26 cellular contexts compared by ENCODE assay signal in genomic region chr20:64005394-64005793, GRCh38. TPM values are rescaled to one million over a fixed set of nuclear protein-coding genes. Genes with fewer than 3 reads are reported as not detected.
DNase-seq lines count a peak whose midpoint lies in the region; ATAC-seq, FAIRE-seq and TF ChIP-seq lines count a peak whose summit lies in the region.
"Had no signal": no experiment of that assay in that cellular context is flagged by ENCODE, and none has a peak within 500 bp of the region (broad histone marks: within the 10 kb centered on the region; RNA-seq: fewer than 3 reads in every experiment).

No MANE protein-coding gene starts in this region.

- TF ChIP-seq RAD21 in HepG2 (CRISPR knock-in tag; IDR thresholded peaks at IDR 0.05), result no peak

- peaks cover 88% of the 10 kb centered on the region for H4K20me1 ChIP-seq in BLaER1
- H4K20me1 ChIP-seq in BLaER1 treated with 17β-estradiol and CSF1 and Interleukin-3, amounts not matched to agents 10 nM and 100 nM, result peaks cover 86 to 100% (median 96%) of the 10 kb centered on the region in 11 experiments
- no peaks in the 10 kb centered on the region for H4K20me1 ChIP-seq in HepG2 (ENCODE audit: insufficient read depth, low read length)
- no peaks in the 10 kb centered on the region for H4K20me1 ChIP-seq in Karpas-422 (ENCODE audit: insufficient read depth, low read depth, low read length)

- H2AFZ ChIP-seq in HepG2 (ENCODE audit: low read length) (no peak overlapping the region), Karpas-422 (ENCODE audit: low read length) (no peak overlapping the region)
- H2AFZ ChIP-seq: parathyroid adenoma had no signal

- H3K27me3 ChIP-seq in BLaER1 (no peaks in the 10 kb centered on the region), HepG2 (ENCODE audit: control insufficient read depth in 1 of 2, insufficient read depth in 2 of 2, low read length in 2 of 2) (no peaks in the 10 kb centered on the region), Karpas-422 (ENCODE audit: low read length) (no peaks in the 10 kb centered on the region)
- H3K27me3 ChIP-seq in BLaER1 treated with 17β-estradiol and CSF1 and Interleukin-3, amounts not matched to agents 10 nM and 100 nM, result no peaks in the 10 kb centered on the region
- H3K27me3 ChIP-seq: heart left ventricle, right atrium auricular region, spleen, suprapubic skin, uterus had no signal

- no peaks in the 10 kb centered on the region for H3K9me2 ChIP-seq in Karpas-422 (replicated peaks; ENCODE audit: insufficient read depth, low read length)

- H3K9me3 Mint-ChIP-seq in activated T-helper 17 cell treated with anti-CD3 and anti-CD28 coated beads, Interleukin-2, amount 50 U/mL, for 72 hours, result no peaks in the 10 kb centered on the region
- H3K9me3 Mint-ChIP-seq: activated CD4-positive, alpha-beta T cell treated with anti-CD3 and anti-CD28 coated beads, Interleukin-2, amount 10 ng/mL, durations not matched to agents 24 days and 14 days had no signal

- H3K4me3 Mint-ChIP-seq in activated T-helper 17 cell treated with anti-CD3 and anti-CD28 coated beads, Interleukin-2, amount 50 U/mL, for 72 hours, result peak overlapping the region; percentile 33
- H3K4me3 Mint-ChIP-seq: activated CD4-positive, alpha-beta T cell treated with anti-CD3 and anti-CD28 coated beads, Interleukin-2, amount 10 ng/mL, durations not matched to agents 24 days and 14 days; brain; CD14-positive monocyte; neural crest cell had no signal

- peak overlapping the region; percentile 56 for H3K27ac Mint-ChIP-seq in activated T-helper 17 cell treated with anti-CD3 and anti-CD28 coated beads, Interleukin-2, amount 50 U/mL, for 72 hours
- H3K27ac Mint-ChIP-seq: activated CD4-positive, alpha-beta T cell treated with anti-CD3 and anti-CD28 coated beads, Interleukin-2, amount 10 ng/mL, durations not matched to agents 24 days and 14 days; brain had no signal

- peak overlapping the region; percentile 86 for H3K4me2 ChIP-seq in BLaER1
- H3K4me2 ChIP-seq in BLaER1 treated with 17β-estradiol and CSF1 and Interleukin-3, amounts not matched to agents 10 nM and 100 nM, result peak overlapping the region; percentile 52 to 92 (median 77)
- no peak overlapping the region for H3K4me2 ChIP-seq in HepG2 (ENCODE audit: low read depth, low read length)
- no peak overlapping the region for H3K4me2 ChIP-seq in Karpas-422 (ENCODE audit: low read depth, low read length, poor library complexity, severe bottlenecking)

- POLR2A ChIA-PET in HepG2 (lab: Yijun Ruan, JAX), result no interaction called here

- H3K4me1 ChIP-seq in BLaER1 (peaks cover 96% of the 10 kb centered on the region), HepG2 (ENCODE audit: insufficient read depth, low read length) (no peaks in the 10 kb centered on the region), Karpas-422 (ENCODE audit: low read length) (no peaks in the 10 kb centered on the region)
- peaks cover 61 to 96% (median 93%) of the 10 kb centered on the region in 10 experiments for H3K4me1 ChIP-seq in BLaER1 treated with 17β-estradiol and CSF1 and Interleukin-3, amounts not matched to agents 10 nM and 100 nM
- H3K4me1 ChIP-seq: parathyroid adenoma, right atrium auricular region, uterus had no signal

- CTCF ChIA-PET in HepG2 (lab: Yijun Ruan, JAX; ENCODE audit: low intra/inter-chr PET ratio, low total read pairs), result no interaction called here

- ATAC-seq in activated T-helper 17 cell treated with anti-CD3 and anti-CD28 coated beads, Interleukin-2, amount 50 U/mL, for 72 hours (replicated peaks), result peak; percentile 34
- ATAC-seq in HepG2, result no peak
- ATAC-seq: GM12878 had no signal

- no peak for FAIRE-seq in HepG2 (lab: Jason Lieb, UNC)
- FAIRE-seq: endothelial cell of umbilical vein, GM12878 had no signal

- no peak for TF ChIP-seq CTCF in HepG2 (CRISPR knock-in tag; IDR thresholded peaks at IDR 0.05)

- peaks cover 28% of the 10 kb centered on the region for H3K4me1 Mint-ChIP-seq in activated T-helper 17 cell treated with anti-CD3 and anti-CD28 coated beads, Interleukin-2, amount 50 U/mL, for 72 hours
- H3K4me1 Mint-ChIP-seq: brain, CD14-positive monocyte, neural crest cell had no signal

- in situ Hi-C loops in HepG2 (cut with HindIII; ENCODE audit: extremely low pct_ligation_motif_present, low pct_unique_long_range_greater_than_20kb), result no loop called here

- H3K27me3 Mint-ChIP-seq in activated T-helper 17 cell treated with anti-CD3 and anti-CD28 coated beads, Interleukin-2, amount 50 U/mL, for 72 hours, result no peaks in the 10 kb centered on the region
- H3K27me3 Mint-ChIP-seq: activated CD4-positive, alpha-beta T cell treated with anti-CD3 and anti-CD28 coated beads, Interleukin-2, amount 10 ng/mL, durations not matched to agents 24 days and 14 days; brain had no signal

- H3K9ac ChIP-seq in BLaER1 (peak overlapping the region; percentile 46; the same call in 1 of the 2 replicates), HepG2 (ENCODE audit: insufficient read depth, low read depth, low read length) (no peak overlapping the region), Karpas-422 (ENCODE audit: low read length) (no peak overlapping the region)
- peak overlapping the region in 5 of 11 experiments; percentile 29 to 58 (median 52); a peak in 7 of 22 replicates for H3K9ac ChIP-seq in BLaER1 treated with 17β-estradiol and CSF1 and Interleukin-3, amounts not matched to agents 10 nM and 100 nM
- H3K9ac ChIP-seq: parathyroid adenoma had no signal

- BruUV-seq in HepG2 (replicated peaks; lab: Mats Ljungman, UMichigan), result no TSS peak

- DNase-seq in HepG2 (ENCODE audit: low spot score), result no peak
- no peak for DNase-seq in Karpas-422
- DNase-seq in iPS-NIHi11 (ENCODE audit: low spot score), result no peak
- no peak for DNase-seq in GF-D8 (lab: John Stamatoyannopoulos, UW)
- DNase-seq: activated CD4-positive, alpha-beta T cell treated with anti-CD3 and anti-CD28 coated beads, Interleukin-2, amount 10 ng/mL, durations not matched to agents 24 days and 14 days; activated effector memory CD4-positive, alpha-beta T cell treated with Interleukin-2 at 50 U/mL for 16 hours; DMS79 treated with DMSO at 0.1 percent for 48 hours; heart left ventricle; KG1; mammary epithelial cell; MM.1S; NCI-H1694; spleen; uterus had no signal

- intact Hi-C loops in HepG2 (cut with micrococcal nuclease; ENCODE audit: unreplicated experiment), result no loop called here

- H3K4me3 ChIP-seq in BLaER1 (no peak overlapping the region), HepG2 (replicated peaks in 1 of 3; ENCODE audit: insufficient read depth in 1 of 3, low read depth in 2 of 3, low read length in 3 of 3) (no peak overlapping the region), Karpas-422 (ENCODE audit: low read length) (no peak overlapping the region)
- H3K4me3 ChIP-seq in BLaER1 treated with 17β-estradiol and CSF1 and Interleukin-3, amounts not matched to agents 10 nM and 100 nM, result no peak overlapping the region
- H3K4me3 ChIP-seq: GM12878, heart left ventricle, right atrium auricular region, spleen, suprapubic skin, uterus had no signal

- H3K79me2 ChIP-seq in HepG2 (ENCODE audit: insufficient read depth, low read length) (peaks cover 9% of the 10 kb centered on the region), Karpas-422 (ENCODE audit: low read length) (0 out of 2 replicates have a peak, but pooled peaks cover 3% of the 10 kb centered on the region)

- no peaks in the 10 kb centered on the region; the same call in 1 of the 2 replicates for H3K9me3 ChIP-seq in BLaER1
- peaks cover 0 to 5% (median 0%) of the 10 kb centered on the region in 11 experiments; a peak in 2 of 22 replicates for H3K9me3 ChIP-seq in BLaER1 treated with 17β-estradiol and CSF1 and Interleukin-3, amounts not matched to agents 10 nM and 100 nM (replicated peaks in 1 of 11)
- no peaks in the 10 kb centered on the region for H3K9me3 ChIP-seq in HepG2 (ENCODE audit: low read length)
- peaks cover 6% of the 10 kb centered on the region for H3K9me3 ChIP-seq in Karpas-422 (ENCODE audit: low read length)
- H3K9me3 ChIP-seq: right atrium auricular region, suprapubic skin, uterus had no signal

- TF ChIP-seq POLR2A in HepG2 (IDR thresholded peaks at IDR 0.05; ENCODE audit: insufficient read depth in 1 of 2, low read depth in 2 of 2, low read length in 2 of 2), result no peak

- 96% methylated on average over 6 of the region's 6 CpGs for WGBS in HepG2 (ENCODE audit: low lambda C conversion rate)

- H3K36me3 Mint-ChIP-seq in activated T-helper 17 cell treated with anti-CD3 and anti-CD28 coated beads, Interleukin-2, amount 50 U/mL, for 72 hours (ENCODE audit: low read depth), result peaks cover 100% of the 10 kb centered on the region

- TF ChIP-seq EP300 in HepG2 (IDR thresholded peaks at IDR 0.05; ENCODE audit: low read depth in 2 of 2, low read length in 2 of 2) (no peak), HepG2 (CRISPR knock-in tag; IDR thresholded peaks at IDR 0.05; ENCODE audit: borderline replicate concordance) (no peak)

- H3K36me3 ChIP-seq in BLaER1 (peaks cover 56% of the 10 kb centered on the region), HepG2 (replicated peaks in 1 of 2; ENCODE audit: control insufficient read depth in 1 of 2, insufficient read depth in 2 of 2, low read length in 2 of 2) (peaks cover 53 to 82% of the 10 kb centered on the region in 2 experiments), Karpas-422 (ENCODE audit: insufficient read depth, low read length) (peaks cover 50% of the 10 kb centered on the region)
- H3K36me3 ChIP-seq in BLaER1 treated with 17β-estradiol and CSF1 and Interleukin-3, amounts not matched to agents 10 nM and 100 nM, result peaks cover 46 to 91% (median 76%) of the 10 kb centered on the region in 11 experiments
- H3K36me3 ChIP-seq: uterus had no signal

- H3K27ac ChIP-seq in BLaER1 (peak overlapping the region; percentile 82), HepG2 (ENCODE audit: extremely low read length, insufficient read depth, low read length) (no peak overlapping the region), Karpas-422 (ENCODE audit: low read length) (no peak overlapping the region)
- H3K27ac ChIP-seq in BLaER1 treated with 17β-estradiol and CSF1 and Interleukin-3, amounts not matched to agents 10 nM and 100 nM, result peak overlapping the region in 6 of 11 experiments; percentile 9 to 71 (median 47); a peak in 9 of 22 replicates
- H3K27ac ChIP-seq: parathyroid adenoma, right atrium auricular region, spleen, suprapubic skin, uterus had no signal

RNA-seq across cellular contexts. Expression of gene PRPF6, which starts 24.5 kb away (rescaled TPM):
- 10 to 100 TPM; 88.5 to 97.4 TPM for total RNA-seq in activated T-helper 17 cell treated with anti-CD3 and anti-CD28 coated beads, Interleukin-2, amount 50 U/mL, for 72 hours
- 101 and 127 TPM in 2 replicates for total RNA-seq in HepG2 (2016; rRNA removed; fragmentation: Illumina TruSeq; extraction: Trizol)
- 28.1 and 30.5 TPM in 2 replicates for total RNA-seq in HepG2 (2016; cell fraction: cytosol; rRNA removed; fragmentation: Illumina TruSeq; extraction: Trizol; ENCODE audit: low read depth)
- 101 and 116 TPM in 2 replicates for total RNA-seq in HepG2 (2016; cell fraction: insoluble cytoplasmic fraction; rRNA removed; fragmentation: Illumina TruSeq; extraction: Trizol)
- total RNA-seq in HepG2 (2016; cell fraction: membrane; rRNA removed; fragmentation: Illumina TruSeq; extraction: Trizol), result 51.1 and 54.9 TPM in 2 replicates
- 68.1 and 77.4 TPM in 2 replicates for total RNA-seq in HepG2 (2016; cell fraction: nucleus; rRNA removed; fragmentation: Illumina TruSeq; extraction: Trizol)
- 63.7 and 65.3 TPM in 2 replicates for polyA plus RNA-seq in HepG2 (2011; rRNA removed)
- polyA plus RNA-seq in HepG2 (2011; cell fraction: cytosol; rRNA removed), result 58.9 and 67.6 TPM in 2 replicates
- polyA plus RNA-seq in HepG2 (2011; cell fraction: nucleus; rRNA removed), result 82.2 and 84.5 TPM in 2 replicates
- polyA plus RNA-seq in HepG2 (2012), result 79.5 and 80.7 TPM in 2 replicates
- polyA plus RNA-seq in HepG2 (2016; cell fraction: cytosol; fragmentation: Illumina TruSeq; extraction: Trizol; ENCODE audit: low read depth), result 41.2 and 42.1 TPM in 2 replicates
- polyA plus RNA-seq in HepG2 (2016; cell fraction: insoluble cytoplasmic fraction; fragmentation: Illumina TruSeq; extraction: Trizol; ENCODE audit: low read depth), result 130 and 149 TPM in 2 replicates
- 56.1 and 60.4 TPM in 2 replicates for polyA plus RNA-seq in HepG2 (2016; cell fraction: membrane; fragmentation: Illumina TruSeq; extraction: Trizol; ENCODE audit: low read depth)
- polyA plus RNA-seq in HepG2 (2016; cell fraction: nucleus; fragmentation: Illumina TruSeq; extraction: Trizol; ENCODE audit: insufficient read depth, low read depth), result 122 TPM in 2 replicates
- 50.1 and 75.7 TPM in 2 replicates for polyA minus RNA-seq in HepG2 (2011; rRNA and poly(A)+ RNA removed; ENCODE audit: low replicate concordance)
- 46.1 and 51.9 TPM in 2 replicates for polyA minus RNA-seq in HepG2 (2011; cell fraction: cytosol; rRNA and poly(A)+ RNA removed)
- 44.4 and 50.5 TPM in 2 replicates for polyA minus RNA-seq in HepG2 (2011; cell fraction: nucleus; rRNA and poly(A)+ RNA removed)
- total RNA-seq in Karpas-422 (2014; rRNA removed; shearing (Covaris generic); ENCODE audit: low replicate concordance), result 24.2 and 40.7 TPM in 2 replicates

RNA-seq across cellular contexts. Expression of gene SAMD10, which starts 26.0 kb away (rescaled TPM):
- total RNA-seq in activated T-helper 17 cell treated with anti-CD3 and anti-CD28 coated beads, Interleukin-2, amount 50 U/mL, for 72 hours, result 10 to 100 TPM; 21.4 to 32.7 TPM
- total RNA-seq in HepG2 (2016; rRNA removed; fragmentation: Illumina TruSeq; extraction: Trizol), result 5.1 and 6.1 TPM in 2 replicates
- total RNA-seq in HepG2 (2016; cell fraction: cytosol; rRNA removed; fragmentation: Illumina TruSeq; extraction: Trizol; ENCODE audit: low read depth), result 3.8 and 3.9 TPM in 2 replicates
- 4.7 and 6.8 TPM in 2 replicates for total RNA-seq in HepG2 (2016; cell fraction: insoluble cytoplasmic fraction; rRNA removed; fragmentation: Illumina TruSeq; extraction: Trizol)
- 7.9 and 9.1 TPM in 2 replicates for total RNA-seq in HepG2 (2016; cell fraction: membrane; rRNA removed; fragmentation: Illumina TruSeq; extraction: Trizol)
- total RNA-seq in HepG2 (2016; cell fraction: nucleus; rRNA removed; fragmentation: Illumina TruSeq; extraction: Trizol), result 5.9 and 6.0 TPM in 2 replicates
- 11.0 and 11.8 TPM in 2 replicates for polyA plus RNA-seq in HepG2 (2011; rRNA removed)
- 5.2 and 8.8 TPM in 2 replicates for polyA plus RNA-seq in HepG2 (2011; cell fraction: cytosol; rRNA removed)
- 51.4 and 63.7 TPM in 2 replicates for polyA plus RNA-seq in HepG2 (2011; cell fraction: nucleus; rRNA removed)
- 6.2 and 8.9 TPM in 2 replicates for polyA plus RNA-seq in HepG2 (2012)
- polyA plus RNA-seq in HepG2 (2016; cell fraction: cytosol; fragmentation: Illumina TruSeq; extraction: Trizol; ENCODE audit: low read depth), result 8.7 and 9.1 TPM in 2 replicates
- 8.4 and 12.7 TPM in 2 replicates for polyA plus RNA-seq in HepG2 (2016; cell fraction: insoluble cytoplasmic fraction; fragmentation: Illumina TruSeq; extraction: Trizol; ENCODE audit: low read depth)
- 15.2 and 15.4 TPM in 2 replicates for polyA plus RNA-seq in HepG2 (2016; cell fraction: membrane; fragmentation: Illumina TruSeq; extraction: Trizol; ENCODE audit: low read depth)
- 20.5 and 24.8 TPM in 2 replicates for polyA plus RNA-seq in HepG2 (2016; cell fraction: nucleus; fragmentation: Illumina TruSeq; extraction: Trizol; ENCODE audit: insufficient read depth, low read depth)
- polyA minus RNA-seq in HepG2 (2011; rRNA and poly(A)+ RNA removed; ENCODE audit: low replicate concordance), result 3.7 and 5.9 TPM in 2 replicates
- 4.8 and 6.0 TPM in 2 replicates for polyA minus RNA-seq in HepG2 (2011; cell fraction: cytosol; rRNA and poly(A)+ RNA removed)
- 3.3 and 4.0 TPM in 2 replicates for polyA minus RNA-seq in HepG2 (2011; cell fraction: nucleus; rRNA and poly(A)+ RNA removed)
- 11.7 and 13.0 TPM in 2 replicates for total RNA-seq in Karpas-422 (2014; rRNA removed; shearing (Covaris generic); ENCODE audit: low replicate concordance)

RNA-seq across cellular contexts. Expression of gene C20orf204, which starts 30.6 kb away (rescaled TPM):
- 10 to 100 TPM; 12.8 to 21.5 TPM for total RNA-seq in activated T-helper 17 cell treated with anti-CD3 and anti-CD28 coated beads, Interleukin-2, amount 50 U/mL, for 72 hours
- total RNA-seq in HepG2 (2016; rRNA removed; fragmentation: Illumina TruSeq; extraction: Trizol), result 36.8 and 80.0 TPM in 2 replicates
- 48.6 and 61.3 TPM in 2 replicates for total RNA-seq in HepG2 (2016; cell fraction: cytosol; rRNA removed; fragmentation: Illumina TruSeq; extraction: Trizol; ENCODE audit: low read depth)
- 39.0 and 80.0 TPM in 2 replicates for total RNA-seq in HepG2 (2016; cell fraction: insoluble cytoplasmic fraction; rRNA removed; fragmentation: Illumina TruSeq; extraction: Trizol)
- 57.5 and 77.5 TPM in 2 replicates for total RNA-seq in HepG2 (2016; cell fraction: membrane; rRNA removed; fragmentation: Illumina TruSeq; extraction: Trizol)
- 68.2 and 72.7 TPM in 2 replicates for total RNA-seq in HepG2 (2016; cell fraction: nucleus; rRNA removed; fragmentation: Illumina TruSeq; extraction: Trizol)
- polyA plus RNA-seq in HepG2 (2011; rRNA removed), result 22.1 and 27.2 TPM in 2 replicates
- 22.8 and 58.2 TPM in 2 replicates for polyA plus RNA-seq in HepG2 (2011; cell fraction: cytosol; rRNA removed)
- polyA plus RNA-seq in HepG2 (2011; cell fraction: nucleus; rRNA removed), result 143 and 193 TPM in 2 replicates
- polyA plus RNA-seq in HepG2 (2012), result 13.4 and 16.2 TPM in 2 replicates
- polyA plus RNA-seq in HepG2 (2016; cell fraction: cytosol; fragmentation: Illumina TruSeq; extraction: Trizol; ENCODE audit: low read depth), result 59.0 and 74.0 TPM in 2 replicates
- 48.7 and 49.5 TPM in 2 replicates for polyA plus RNA-seq in HepG2 (2016; cell fraction: insoluble cytoplasmic fraction; fragmentation: Illumina TruSeq; extraction: Trizol; ENCODE audit: low read depth)
- 58.9 and 64.4 TPM in 2 replicates for polyA plus RNA-seq in HepG2 (2016; cell fraction: membrane; fragmentation: Illumina TruSeq; extraction: Trizol; ENCODE audit: low read depth)
- polyA plus RNA-seq in HepG2 (2016; cell fraction: nucleus; fragmentation: Illumina TruSeq; extraction: Trizol; ENCODE audit: insufficient read depth, low read depth), result 152 and 164 TPM in 2 replicates
- polyA minus RNA-seq in HepG2 (2011; rRNA and poly(A)+ RNA removed; ENCODE audit: low replicate concordance), result 1.8 and 19.7 TPM in 2 replicates
- polyA minus RNA-seq in HepG2 (2011; cell fraction: cytosol; rRNA and poly(A)+ RNA removed), result 15.0 and 21.9 TPM in 2 replicates
- 21.8 and 31.2 TPM in 2 replicates for polyA minus RNA-seq in HepG2 (2011; cell fraction: nucleus; rRNA and poly(A)+ RNA removed)
- total RNA-seq in Karpas-422 (2014; rRNA removed; shearing (Covaris generic); ENCODE audit: low replicate concordance), result 0.45 and 1.8 TPM in 2 replicates
- polyA plus RNA-seq: CD14-positive monocyte had no signal

RNA-seq across cellular contexts. Expression of gene ZNF512B, which starts 35.7 kb away (rescaled TPM):
- total RNA-seq in activated T-helper 17 cell treated with anti-CD3 and anti-CD28 coated beads, Interleukin-2, amount 50 U/mL, for 72 hours, result 10 to 100 TPM; 13.9 to 21.3 TPM
- total RNA-seq in HepG2 (2016; rRNA removed; fragmentation: Illumina TruSeq; extraction: Trizol), result 22.0 and 30.6 TPM in 2 replicates
- 2.9 and 3.3 TPM in 2 replicates for total RNA-seq in HepG2 (2016; cell fraction: cytosol; rRNA removed; fragmentation: Illumina TruSeq; extraction: Trizol; ENCODE audit: low read depth)
- 19.4 and 31.9 TPM in 2 replicates for total RNA-seq in HepG2 (2016; cell fraction: insoluble cytoplasmic fraction; rRNA removed; fragmentation: Illumina TruSeq; extraction: Trizol)
- 12.6 and 13.7 TPM in 2 replicates for total RNA-seq in HepG2 (2016; cell fraction: membrane; rRNA removed; fragmentation: Illumina TruSeq; extraction: Trizol)
- 28.0 and 32.8 TPM in 2 replicates for total RNA-seq in HepG2 (2016; cell fraction: nucleus; rRNA removed; fragmentation: Illumina TruSeq; extraction: Trizol)
- polyA plus RNA-seq in HepG2 (2011; rRNA removed), result 11.5 and 16.4 TPM in 2 replicates
- 9.0 and 12.7 TPM in 2 replicates for polyA plus RNA-seq in HepG2 (2011; cell fraction: cytosol; rRNA removed)
- 106 and 141 TPM in 2 replicates for polyA plus RNA-seq in HepG2 (2011; cell fraction: nucleus; rRNA removed)
- 23.5 and 23.8 TPM in 2 replicates for polyA plus RNA-seq in HepG2 (2012)
- polyA plus RNA-seq in HepG2 (2016; cell fraction: cytosol; fragmentation: Illumina TruSeq; extraction: Trizol; ENCODE audit: low read depth), result 2.1 and 2.2 TPM in 2 replicates
- 23.5 and 28.8 TPM in 2 replicates for polyA plus RNA-seq in HepG2 (2016; cell fraction: insoluble cytoplasmic fraction; fragmentation: Illumina TruSeq; extraction: Trizol; ENCODE audit: low read depth)
- polyA plus RNA-seq in HepG2 (2016; cell fraction: membrane; fragmentation: Illumina TruSeq; extraction: Trizol; ENCODE audit: low read depth), result 8.1 and 9.6 TPM in 2 replicates
- 109 and 115 TPM in 2 replicates for polyA plus RNA-seq in HepG2 (2016; cell fraction: nucleus; fragmentation: Illumina TruSeq; extraction: Trizol; ENCODE audit: insufficient read depth, low read depth)
- polyA minus RNA-seq in HepG2 (2011; rRNA and poly(A)+ RNA removed; ENCODE audit: low replicate concordance), result 5.2 and 21.4 TPM in 2 replicates
- polyA minus RNA-seq in HepG2 (2011; cell fraction: cytosol; rRNA and poly(A)+ RNA removed), result 14.0 and 14.8 TPM in 2 replicates
- polyA minus RNA-seq in HepG2 (2011; cell fraction: nucleus; rRNA and poly(A)+ RNA removed), result 13.6 and 13.9 TPM in 2 replicates
- 4.2 and 9.0 TPM in 2 replicates for total RNA-seq in Karpas-422 (2014; rRNA removed; shearing (Covaris generic); ENCODE audit: low replicate concordance)

RNA-seq across cellular contexts. Expression of gene SOX18, which starts 44.0 kb away (rescaled TPM):
- under 1 TPM; 0.13 to 0.22 TPM for total RNA-seq in activated T-helper 17 cell treated with anti-CD3 and anti-CD28 coated beads, Interleukin-2, amount 50 U/mL, for 72 hours
- 1.3 and 1.9 TPM in 2 replicates for total RNA-seq in HepG2 (2016; rRNA removed; fragmentation: Illumina TruSeq; extraction: Trizol)
- total RNA-seq in HepG2 (2016; cell fraction: cytosol; rRNA removed; fragmentation: Illumina TruSeq; extraction: Trizol; ENCODE audit: low read depth), result 1.1 and 1.6 TPM in 2 replicates
- total RNA-seq in HepG2 (2016; cell fraction: insoluble cytoplasmic fraction; rRNA removed; fragmentation: Illumina TruSeq; extraction: Trizol), result 0.94 and 1.8 TPM in 2 replicates
- 2.7 and 3.0 TPM in 2 replicates for total RNA-seq in HepG2 (2016; cell fraction: membrane; rRNA removed; fragmentation: Illumina TruSeq; extraction: Trizol)
- 1.4 and 2.1 TPM in 2 replicates for total RNA-seq in HepG2 (2016; cell fraction: nucleus; rRNA removed; fragmentation: Illumina TruSeq; extraction: Trizol)
- polyA plus RNA-seq in HepG2 (2011; rRNA removed), result 1.6 and 2.0 TPM in 2 replicates
- 1.1 and 2.3 TPM in 2 replicates for polyA plus RNA-seq in HepG2 (2011; cell fraction: cytosol; rRNA removed)
- polyA plus RNA-seq in HepG2 (2011; cell fraction: nucleus; rRNA removed), result 8.4 and 10.3 TPM in 2 replicates
- 2.4 and 3.1 TPM in 2 replicates for polyA plus RNA-seq in HepG2 (2012)
- polyA plus RNA-seq in HepG2 (2016; cell fraction: cytosol; fragmentation: Illumina TruSeq; extraction: Trizol; ENCODE audit: low read depth), result 1.8 and 1.9 TPM in 2 replicates
- polyA plus RNA-seq in HepG2 (2016; cell fraction: insoluble cytoplasmic fraction; fragmentation: Illumina TruSeq; extraction: Trizol; ENCODE audit: low read depth), result 7.2 and 8.4 TPM in 2 replicates
- polyA plus RNA-seq in HepG2 (2016; cell fraction: membrane; fragmentation: Illumina TruSeq; extraction: Trizol; ENCODE audit: low read depth), result 3.3 and 4.0 TPM in 2 replicates
- polyA plus RNA-seq in HepG2 (2016; cell fraction: nucleus; fragmentation: Illumina TruSeq; extraction: Trizol; ENCODE audit: insufficient read depth, low read depth), result 9.0 and 10.0 TPM in 2 replicates
- polyA minus RNA-seq in HepG2 (2011; rRNA and poly(A)+ RNA removed; ENCODE audit: low replicate concordance), result 0.28 and 1.8 TPM in 2 replicates
- polyA minus RNA-seq in HepG2 (2011; cell fraction: cytosol; rRNA and poly(A)+ RNA removed), result 1.9 and 4.0 TPM in 2 replicates
- 0.77 and 0.87 TPM in 2 replicates for polyA minus RNA-seq in HepG2 (2011; cell fraction: nucleus; rRNA and poly(A)+ RNA removed)
- not detected in 2 replicates for total RNA-seq in Karpas-422 (2014; rRNA removed; shearing (Covaris generic); ENCODE audit: low replicate concordance)
- total RNA-seq: neural crest cell, OCI-LY7 had no signal
- polyA plus RNA-seq: CD14-positive monocyte, mammary epithelial cell had no signal

Comparison
In these comparisons a context has a peak if more than half of its experiments do, and no peak if none do; other contexts are left out.
1. H3K27ac ChIP-seq: peak in BLaER1 (single experiment) and BLaER1 treated with 17β-estradiol and CSF1 and Interleukin-3, amounts not matched to agents 10 nM and 100 nM (6 of 11); none in HepG2 (single experiment) and Karpas-422 (single experiment).
2. H3K4me2 ChIP-seq: peak in BLaER1 (single experiment) and BLaER1 treated with 17β-estradiol and CSF1 and Interleukin-3, amounts not matched to agents 10 nM and 100 nM (11 of 11); none in HepG2 (single experiment) and Karpas-422 (single experiment).